Comparison of ENCODE assay signal across 8 cellular contexts in genomic region chr20:9978395-9979004, GRCh38. TPM values are rescaled to one million over a fixed set of nuclear protein-coding genes. Genes with fewer than 3 reads are reported as not detected.
DNase-seq lines count a peak whose midpoint lies in the region; ATAC-seq and TF ChIP-seq lines count a peak whose summit lies in the region.

No MANE protein-coding gene starts in this region.

- H3K4me1 Mint-ChIP-seq in Calu3 (ENCODE audit: low read depth, unreplicated experiment): no peaks in the 10 kb centered on the region

- ATAC-seq in GM18909 (IDR thresholded peaks at IDR 0.05; ENCODE audit: poor library complexity, unreplicated experiment) (peak; percentile 97), HG03064 (IDR thresholded peaks at IDR 0.05; ENCODE audit: low read depth, unreplicated experiment) (peak; percentile 89), lung (ENCODE audit: insufficient read depth, low FRiP score) (peak; percentile 91), upper lobe of right lung (peak; percentile 96)

- H3K27ac Mint-ChIP-seq in Calu3 (ENCODE audit: unreplicated experiment): no peak overlapping the region

- H3K9me3 ChIP-seq in lung (ENCODE audit: control insufficient read depth in 2 of 2, insufficient read depth in 1 of 2, low read length in 1 of 2) (no peaks in the 10 kb centered on the region), upper lobe of right lung (no peaks in the 10 kb centered on the region)

- no peak overlapping the region for H3K4me3 Mint-ChIP-seq in Calu3 (ENCODE audit: low read depth, unreplicated experiment)

- TF ChIP-seq CTCF in Calu3 (IDR thresholded peaks at IDR 0.05; ENCODE audit: unreplicated experiment): peak; percentile 35
- peak; percentile 73 for TF ChIP-seq CTCF in lung (IDR thresholded peaks at IDR 0.05; ENCODE audit: control extremely low read depth, extremely low read depth)
- peak; percentile 80 for TF ChIP-seq CTCF in upper lobe of right lung (IDR thresholded peaks at IDR 0.05)

- H3K27me3 Mint-ChIP-seq in Calu3 (ENCODE audit: unreplicated experiment): peaks cover 12% of the 10 kb centered on the region

- no peak overlapping the region for H3K4me3 ChIP-seq in lung
- H3K4me3 ChIP-seq in upper lobe of right lung: no peak overlapping the region

- 25 to 28% methylated on average over 6 of the region's 6 CpGs for WGBS in lung, 2 donors

- no peak overlapping the region for H3K27ac ChIP-seq in lung (ENCODE audit: low read depth in 1 of 2, low read length in 1 of 2)
- no peak overlapping the region for H3K27ac ChIP-seq in upper lobe of right lung

- peak; percentile 35 for DNase-seq in Calu3
- peak; percentile 59 to 68 for DNase-seq in NCI-H187 (lab: John Stamatoyannopoulos, UW)
- peak; percentile 57 to 92 for DNase-seq in SW 1271 (lab: John Stamatoyannopoulos, UW)
- DNase-seq in dermis microvascular lymphatic vessel endothelial cell (ENCODE audit: low read depth in 2 of 2): peak; percentile 72 to 86
- DNase-seq in lung (ENCODE audit: low spot score): no peak
- DNase-seq in upper lobe of right lung: no peak

- H3K36me3 Mint-ChIP-seq in Calu3 (ENCODE audit: insufficient read depth, unreplicated experiment): no peaks in the 10 kb centered on the region

- intact Hi-C loops in Calu3 (cut with micrococcal nuclease; ENCODE audit: unreplicated experiment) (loop anchor here (1.0 to 10.0 kb wide), 5 partner anchors 112 to 1566 kb away; no protein-coding TSS in a partner anchor), upper lobe of right lung (cut with DNase I) (loop anchor here (10.0 kb wide), 2 partner anchors 116 to 446 kb away; no protein-coding TSS in a partner anchor)

- BruUV-seq in Calu3 (replicated peaks; lab: Mats Ljungman, UMichigan): no TSS peak

- H3K36me3 ChIP-seq in lung (ENCODE audit: control insufficient read depth in 2 of 2, insufficient read depth in 2 of 2, low read length in 2 of 2): no peaks in the 10 kb centered on the region
- H3K36me3 ChIP-seq in upper lobe of right lung: no peaks in the 10 kb centered on the region

- CTCF ChIA-PET in Calu3 (lab: Charles Lee): interaction anchor here (0.5 to 2.2 kb wide), 13 partner anchors 56 to 693 kb away, joined by 3 to 22 read pairs (median 4); partner anchors contain the start of genes MKKS and SLX4IP

- H3K4me1 ChIP-seq in lung (ENCODE audit: control insufficient read depth in 2 of 2, insufficient read depth in 2 of 2, low read length in 2 of 2): no peaks in the 10 kb centered on the region
- no peaks in the 10 kb centered on the region for H3K4me1 ChIP-seq in upper lobe of right lung

- H3K9me3 Mint-ChIP-seq in Calu3 (ENCODE audit: low read depth, unreplicated experiment): no peaks in the 10 kb centered on the region

- H3K27me3 ChIP-seq in lung (ENCODE audit: control insufficient read depth, insufficient read depth): no peaks in the 10 kb centered on the region
- H3K27me3 ChIP-seq in upper lobe of right lung: no peaks in the 10 kb centered on the region

RNA-seq across cellular contexts. Expression of gene ANKEF1, which starts 56.3 kb away (rescaled TPM):
- total RNA-seq in Calu3 (2022) (9.0 and 11.0 TPM in 2 replicates), dermis microvascular lymphatic vessel endothelial cell (0.76 and 1.2 TPM in 2 replicates), lung (1 to 10 TPM; 7.9 to 8.4 TPM), upper lobe of right lung (4.0 TPM)
- polyA plus RNA-seq in lung: 1 to 10 TPM; 2.0 to 3.4 TPM

Comparison
In these comparisons a context has a peak if more than half of its experiments do, and no peak if none do; other contexts are left out.
1. DNase-seq: peak in Calu3 (single experiment), NCI-H187 (2 of 2), SW 1271 (2 of 2) and dermis microvascular lymphatic vessel endothelial cell (2 of 2); none in lung (single experiment) and upper lobe of right lung (single experiment).
2. Peak in every context shown above with its lines, with median percentiles within 50 percentile points of each other: CTCF ChIP-seq and ATAC-seq.